1 cellular context compared by ENCODE assay signal in genomic region chr19:58543826-58544590, GRCh38.
TF ChIP-seq lines count a peak whose summit lies in the region.

TRIM28 (plus strand) TSS chr19:58544064; CDS start chr19:58544758, 694 bp downstream.

TF ChIP-seq in HepG2, 621 proteins besides CTCF, POLR2A, EP300 and RAD21 (continued from another document and continues in another):
- peak; percentile 87 for TF ChIP-seq MYC (CRISPR knock-in tag; IDR thresholded peaks at IDR 0.05; ENCODE audit: borderline replicate concordance)
- no peak for TF ChIP-seq ZNF33A (CRISPR knock-in tag; IDR thresholded peaks at IDR 0.05; ENCODE audit: borderline replicate concordance)
- TF ChIP-seq STAG1 (CRISPR knock-in tag; IDR thresholded peaks at IDR 0.05) = no peak
- no peak for TF ChIP-seq NFAT5 (CRISPR knock-in tag; IDR thresholded peaks at IDR 0.05)
- TF ChIP-seq ZNF839 (CRISPR knock-in tag; IDR thresholded peaks at IDR 0.05; ENCODE audit: borderline replicate concordance) = no peak
- TF ChIP-seq HNF1A (IDR thresholded peaks at IDR 0.05; ENCODE audit: low read depth) = no peak
- TF ChIP-seq HNF1A (CRISPR knock-in tag; IDR thresholded peaks at IDR 0.05; ENCODE audit: borderline replicate concordance) = no peak
- no peak for TF ChIP-seq ZFP36 (IDR thresholded peaks at IDR 0.05; ENCODE audit: borderline replicate concordance, low read depth, low read length, partially characterized antibody)
- no peak for TF ChIP-seq ZNF878 (CRISPR knock-in tag; IDR thresholded peaks at IDR 0.05)
- TF ChIP-seq ZNF841 (CRISPR knock-in tag; IDR thresholded peaks at IDR 0.05; ENCODE audit: borderline replicate concordance) = 0 out of 2 replicates have a peak, but pooled peaks have one; percentile 41
- no peak for TF ChIP-seq MAFK (conservative IDR thresholded peaks at IDR 0.05 in 1 of 2, IDR thresholded peaks at IDR 0.05 in 1 of 2; ENCODE audit: low read length in 2 of 2)
- TF ChIP-seq KLF9 (CRISPR knock-in tag; IDR thresholded peaks at IDR 0.05; ENCODE audit: low read depth) = 0 out of 2 replicates have a peak, but pooled peaks have one; percentile 58
- no peak for TF ChIP-seq ADNP (CRISPR knock-in tag; IDR thresholded peaks at IDR 0.05)
- TF ChIP-seq, protein P1, sequence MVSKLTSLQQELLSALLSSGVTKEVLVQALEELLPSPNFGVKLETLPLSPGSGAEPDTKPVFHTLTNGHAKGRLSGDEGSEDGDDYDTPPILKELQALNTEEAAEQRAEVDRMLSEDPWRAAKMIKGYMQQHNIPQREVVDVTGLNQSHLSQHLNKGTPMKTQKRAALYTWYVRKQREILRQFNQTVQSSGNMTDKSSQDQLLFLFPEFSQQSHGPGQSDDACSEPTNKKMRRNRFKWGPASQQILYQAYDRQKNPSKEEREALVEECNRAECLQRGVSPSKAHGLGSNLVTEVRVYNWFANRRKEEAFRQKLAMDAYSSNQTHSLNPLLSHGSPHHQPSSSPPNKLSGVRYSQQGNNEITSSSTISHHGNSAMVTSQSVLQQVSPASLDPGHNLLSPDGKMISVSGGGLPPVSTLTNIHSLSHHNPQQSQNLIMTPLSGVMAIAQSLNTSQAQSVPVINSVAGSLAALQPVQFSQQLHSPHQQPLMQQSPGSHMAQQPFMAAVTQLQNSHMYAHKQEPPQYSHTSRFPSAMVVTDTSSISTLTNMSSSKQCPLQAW (CRISPR knock-in tag; IDR thresholded peaks at IDR 0.05) = peak; percentile 80
- 0 out of 2 replicates have a peak, but pooled peaks have one; percentile 57 for TF ChIP-seq GPN1 (CRISPR knock-in tag; IDR thresholded peaks at IDR 0.05; ENCODE audit: borderline replicate concordance)
- no peak for TF ChIP-seq PTBP1 (IDR thresholded peaks at IDR 0.05; ENCODE audit: low read depth, low read length, poor library complexity, severe bottlenecking)
- no peak for TF ChIP-seq ZNF432 (CRISPR knock-in tag; IDR thresholded peaks at IDR 0.05; ENCODE audit: borderline replicate concordance)
- TF ChIP-seq HMGA1 (CRISPR knock-in tag; conservative IDR thresholded peaks at IDR 0.05) = no peak
- peak; percentile 87 for TF ChIP-seq ZNF441 (CRISPR knock-in tag; IDR thresholded peaks at IDR 0.05; ENCODE audit: borderline replicate concordance)
- TF ChIP-seq, protein P2, sequence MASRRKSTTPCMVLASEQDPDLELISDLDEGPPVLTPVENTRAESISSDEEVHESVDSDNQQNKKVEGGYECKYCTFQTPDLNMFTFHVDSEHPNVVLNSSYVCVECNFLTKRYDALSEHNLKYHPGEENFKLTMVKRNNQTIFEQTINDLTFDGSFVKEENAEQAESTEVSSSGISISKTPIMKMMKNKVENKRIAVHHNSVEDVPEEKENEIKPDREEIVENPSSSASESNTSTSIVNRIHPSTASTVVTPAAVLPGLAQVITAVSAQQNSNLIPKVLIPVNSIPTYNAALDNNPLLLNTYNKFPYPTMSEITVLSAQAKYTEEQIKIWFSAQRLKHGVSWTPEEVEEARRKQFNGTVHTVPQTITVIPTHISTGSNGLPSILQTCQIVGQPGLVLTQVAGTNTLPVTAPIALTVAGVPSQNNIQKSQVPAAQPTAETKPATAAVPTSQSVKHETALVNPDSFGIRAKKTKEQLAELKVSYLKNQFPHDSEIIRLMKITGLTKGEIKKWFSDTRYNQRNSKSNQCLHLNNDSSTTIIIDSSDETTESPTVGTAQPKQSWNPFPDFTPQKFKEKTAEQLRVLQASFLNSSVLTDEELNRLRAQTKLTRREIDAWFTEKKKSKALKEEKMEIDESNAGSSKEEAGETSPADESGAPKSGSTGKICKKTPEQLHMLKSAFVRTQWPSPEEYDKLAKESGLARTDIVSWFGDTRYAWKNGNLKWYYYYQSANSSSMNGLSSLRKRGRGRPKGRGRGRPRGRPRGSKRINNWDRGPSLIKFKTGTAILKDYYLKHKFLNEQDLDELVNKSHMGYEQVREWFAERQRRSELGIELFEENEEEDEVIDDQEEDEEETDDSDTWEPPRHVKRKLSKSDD (CRISPR knock-in tag; IDR thresholded peaks at IDR 0.05; ENCODE audit: low read depth) = peak; percentile 62; the same call in 1 of the 2 replicates
- no peak for TF ChIP-seq TCF7 (IDR thresholded peaks at IDR 0.05; ENCODE audit: low read depth)
- peak; percentile 88 for TF ChIP-seq BORCS8-MEF2B (CRISPR knock-in tag; IDR thresholded peaks at IDR 0.05)
- TF ChIP-seq PAWR (CRISPR knock-in tag; IDR thresholded peaks at IDR 0.05; ENCODE audit: borderline replicate concordance) = no peak
- no peak for TF ChIP-seq ZFAT (CRISPR knock-in tag; conservative IDR thresholded peaks at IDR 0.05)
- TF ChIP-seq SOX13 (IDR thresholded peaks at IDR 0.05) = no peak
- no peak; a peak in 1 of 4 replicates for TF ChIP-seq SOX13 (CRISPR knock-in tag; conservative IDR thresholded peaks at IDR 0.05 in 1 of 2, IDR thresholded peaks at IDR 0.05 in 1 of 2)
- no peak; the same call in 1 of the 2 replicates for TF ChIP-seq RFXANK (CRISPR knock-in tag; IDR thresholded peaks at IDR 0.05)
- peak; percentile 65 for TF ChIP-seq ZNF556 (CRISPR knock-in tag; IDR thresholded peaks at IDR 0.05; ENCODE audit: borderline replicate concordance)
- peak; percentile 93 for TF ChIP-seq ZFX (CRISPR knock-in tag; IDR thresholded peaks at IDR 0.05; ENCODE audit: low read depth)
- TF ChIP-seq SMAD1 (CRISPR knock-in tag; IDR thresholded peaks at IDR 0.05; ENCODE audit: borderline replicate concordance, low read depth) = peak; percentile 75; the same call in 1 of the 2 replicates
- 0 out of 2 replicates have a peak, but pooled peaks have one; percentile 39 for TF ChIP-seq CENPT (CRISPR knock-in tag; IDR thresholded peaks at IDR 0.05; ENCODE audit: low read depth)
- peak; percentile 80 for TF ChIP-seq TFDP2 (CRISPR knock-in tag; IDR thresholded peaks at IDR 0.05)
- TF ChIP-seq NAIF1 (CRISPR knock-in tag; IDR thresholded peaks at IDR 0.05; ENCODE audit: borderline replicate concordance) = no peak
- no peak for TF ChIP-seq PBX3 (CRISPR knock-in tag; IDR thresholded peaks at IDR 0.05; ENCODE audit: borderline replicate concordance)
- TF ChIP-seq NFE2L2 (IDR thresholded peaks at IDR 0.05; ENCODE audit: low read length) = no peak
- no peak for TF ChIP-seq USF2 (IDR thresholded peaks at IDR 0.05; ENCODE audit: low read depth, low read length)
- TF ChIP-seq USF2 (CRISPR knock-in tag; IDR thresholded peaks at IDR 0.05; ENCODE audit: borderline replicate concordance) = no peak
- TF ChIP-seq NR1H2 (CRISPR knock-in tag; IDR thresholded peaks at IDR 0.05; ENCODE audit: borderline replicate concordance, low read depth) = no peak
- TF ChIP-seq PRPF4 (IDR thresholded peaks at IDR 0.05; ENCODE audit: low read depth, low read length, poor library complexity, severe bottlenecking) = no peak
- TF ChIP-seq ZNF207 (IDR thresholded peaks at IDR 0.05; ENCODE audit: borderline replicate concordance) = no peak
- no peak for TF ChIP-seq AGO1 (IDR thresholded peaks at IDR 0.05; ENCODE audit: low read depth, low read length, poor library complexity, severe bottlenecking)
- no peak for TF ChIP-seq PLRG1 (conservative IDR thresholded peaks at IDR 0.05)
- TF ChIP-seq, protein P3, sequence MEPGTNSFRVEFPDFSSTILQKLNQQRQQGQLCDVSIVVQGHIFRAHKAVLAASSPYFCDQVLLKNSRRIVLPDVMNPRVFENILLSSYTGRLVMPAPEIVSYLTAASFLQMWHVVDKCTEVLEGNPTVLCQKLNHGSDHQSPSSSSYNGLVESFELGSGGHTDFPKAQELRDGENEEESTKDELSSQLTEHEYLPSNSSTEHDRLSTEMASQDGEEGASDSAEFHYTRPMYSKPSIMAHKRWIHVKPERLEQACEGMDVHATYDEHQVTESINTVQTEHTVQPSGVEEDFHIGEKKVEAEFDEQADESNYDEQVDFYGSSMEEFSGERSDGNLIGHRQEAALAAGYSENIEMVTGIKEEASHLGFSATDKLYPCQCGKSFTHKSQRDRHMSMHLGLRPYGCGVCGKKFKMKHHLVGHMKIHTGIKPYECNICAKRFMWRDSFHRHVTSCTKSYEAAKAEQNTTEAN (CRISPR knock-in tag; conservative IDR thresholded peaks at IDR 0.05) = 0 out of 2 replicates have a peak, but pooled peaks have one; percentile 47
